Comparison of ENCODE assay signal across 1 cellular context in the genomic region with DNA sequence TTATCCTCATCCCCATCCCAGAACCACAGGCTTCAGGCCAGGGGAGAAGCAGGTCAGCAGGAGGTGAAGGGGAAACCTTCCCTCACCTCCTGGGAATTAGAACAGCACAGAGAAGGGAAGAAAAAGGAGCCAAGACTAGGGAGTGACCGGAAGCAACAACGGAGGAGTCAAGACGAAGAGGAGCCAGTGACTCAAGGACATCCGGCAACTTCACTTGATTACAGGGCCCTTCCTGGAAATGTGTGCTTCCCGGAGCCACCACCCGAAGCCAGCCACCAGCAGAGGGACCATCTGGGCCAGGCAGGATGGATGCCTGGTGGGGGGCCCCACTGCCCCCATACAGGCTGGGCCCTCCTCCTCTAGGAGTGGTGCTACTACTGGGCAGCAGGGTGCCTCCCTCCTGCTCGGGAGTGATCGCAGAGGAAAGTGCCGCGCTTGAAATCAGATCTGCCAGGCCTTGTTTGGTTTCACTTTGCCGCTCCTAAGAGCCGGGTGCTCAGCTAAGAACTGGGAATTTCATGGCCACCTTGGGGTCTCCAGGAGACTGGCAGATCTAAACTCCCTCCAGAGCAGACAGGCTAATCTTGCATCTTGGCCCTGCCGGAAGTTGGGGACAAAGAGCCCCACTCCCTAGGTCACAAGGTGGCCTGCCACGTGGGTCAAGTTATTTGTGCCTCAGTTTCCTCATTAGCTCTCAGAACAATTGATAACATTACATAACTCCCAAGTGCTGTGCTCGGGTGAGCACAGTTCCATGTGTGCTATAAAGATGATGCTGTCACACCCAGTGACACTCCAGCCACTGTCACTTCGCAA.
A peak's percentile ranks its signal among the peaks of the same experiment; 100 is the strongest.
TF ChIP-seq lines count a peak whose summit lies in the region.

No MANE protein-coding gene starts in this region.

TF ChIP-seq in HEK293, 187 proteins besides CTCF, POLR2A, EP300 and RAD21 (continued from another document and continues in another):
- TF ChIP-seq, protein P1, sequence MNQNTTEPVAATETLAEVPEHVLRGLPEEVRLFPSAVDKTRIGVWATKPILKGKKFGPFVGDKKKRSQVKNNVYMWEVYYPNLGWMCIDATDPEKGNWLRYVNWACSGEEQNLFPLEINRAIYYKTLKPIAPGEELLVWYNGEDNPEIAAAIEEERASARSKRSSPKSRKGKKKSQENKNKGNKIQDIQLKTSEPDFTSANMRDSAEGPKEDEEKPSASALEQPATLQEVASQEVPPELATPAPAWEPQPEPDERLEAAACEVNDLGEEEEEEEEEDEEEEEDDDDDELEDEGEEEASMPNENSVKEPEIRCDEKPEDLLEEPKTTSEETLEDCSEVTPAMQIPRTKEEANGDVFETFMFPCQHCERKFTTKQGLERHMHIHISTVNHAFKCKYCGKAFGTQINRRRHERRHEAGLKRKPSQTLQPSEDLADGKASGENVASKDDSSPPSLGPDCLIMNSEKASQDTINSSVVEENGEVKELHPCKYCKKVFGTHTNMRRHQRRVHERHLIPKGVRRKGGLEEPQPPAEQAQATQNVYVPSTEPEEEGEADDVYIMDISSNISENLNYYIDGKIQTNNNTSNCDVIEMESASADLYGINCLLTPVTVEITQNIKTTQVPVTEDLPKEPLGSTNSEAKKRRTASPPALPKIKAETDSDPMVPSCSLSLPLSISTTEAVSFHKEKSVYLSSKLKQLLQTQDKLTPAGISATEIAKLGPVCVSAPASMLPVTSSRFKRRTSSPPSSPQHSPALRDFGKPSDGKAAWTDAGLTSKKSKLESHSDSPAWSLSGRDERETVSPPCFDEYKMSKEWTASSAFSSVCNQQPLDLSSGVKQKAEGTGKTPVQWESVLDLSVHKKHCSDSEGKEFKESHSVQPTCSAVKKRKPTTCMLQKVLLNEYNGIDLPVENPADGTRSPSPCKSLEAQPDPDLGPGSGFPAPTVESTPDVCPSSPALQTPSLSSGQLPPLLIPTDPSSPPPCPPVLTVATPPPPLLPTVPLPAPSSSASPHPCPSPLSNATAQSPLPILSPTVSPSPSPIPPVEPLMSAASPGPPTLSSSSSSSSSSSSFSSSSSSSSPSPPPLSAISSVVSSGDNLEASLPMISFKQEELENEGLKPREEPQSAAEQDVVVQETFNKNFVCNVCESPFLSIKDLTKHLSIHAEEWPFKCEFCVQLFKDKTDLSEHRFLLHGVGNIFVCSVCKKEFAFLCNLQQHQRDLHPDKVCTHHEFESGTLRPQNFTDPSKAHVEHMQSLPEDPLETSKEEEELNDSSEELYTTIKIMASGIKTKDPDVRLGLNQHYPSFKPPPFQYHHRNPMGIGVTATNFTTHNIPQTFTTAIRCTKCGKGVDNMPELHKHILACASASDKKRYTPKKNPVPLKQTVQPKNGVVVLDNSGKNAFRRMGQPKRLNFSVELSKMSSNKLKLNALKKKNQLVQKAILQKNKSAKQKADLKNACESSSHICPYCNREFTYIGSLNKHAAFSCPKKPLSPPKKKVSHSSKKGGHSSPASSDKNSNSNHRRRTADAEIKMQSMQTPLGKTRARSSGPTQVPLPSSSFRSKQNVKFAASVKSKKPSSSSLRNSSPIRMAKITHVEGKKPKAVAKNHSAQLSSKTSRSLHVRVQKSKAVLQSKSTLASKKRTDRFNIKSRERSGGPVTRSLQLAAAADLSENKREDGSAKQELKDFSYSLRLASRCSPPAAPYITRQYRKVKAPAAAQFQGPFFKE (tag by site-specific recombination; IDR thresholded peaks at IDR 0.05; ENCODE audit: borderline replicate concordance): no peak
- TF ChIP-seq ZNF558 (tag by site-specific recombination; IDR thresholded peaks at IDR 0.05): no peak
- peak; percentile 64; the same call in 1 of the 2 replicates for TF ChIP-seq ZBTB8A (tag by site-specific recombination; IDR thresholded peaks at IDR 0.05)
- TF ChIP-seq SP2 (tag by site-specific recombination; IDR thresholded peaks at IDR 0.05): peak; percentile 51
- peak; percentile 86 for TF ChIP-seq ZNF335 (tag by site-specific recombination; conservative IDR thresholded peaks at IDR 0.05)
- TF ChIP-seq WT1 (tag by site-specific recombination; IDR thresholded peaks at IDR 0.05): peak; percentile 76
- TF ChIP-seq ZNF121 (tag by site-specific recombination; IDR thresholded peaks at IDR 0.05): no peak
- no peak for TF ChIP-seq ZNF549 (tag by site-specific recombination; IDR thresholded peaks at IDR 0.05)
- TF ChIP-seq ZNF610 (tag by site-specific recombination; IDR thresholded peaks at IDR 0.05; ENCODE audit: borderline replicate concordance): peak; percentile 83; the same call in 1 of the 2 replicates
- TF ChIP-seq, protein P2, sequence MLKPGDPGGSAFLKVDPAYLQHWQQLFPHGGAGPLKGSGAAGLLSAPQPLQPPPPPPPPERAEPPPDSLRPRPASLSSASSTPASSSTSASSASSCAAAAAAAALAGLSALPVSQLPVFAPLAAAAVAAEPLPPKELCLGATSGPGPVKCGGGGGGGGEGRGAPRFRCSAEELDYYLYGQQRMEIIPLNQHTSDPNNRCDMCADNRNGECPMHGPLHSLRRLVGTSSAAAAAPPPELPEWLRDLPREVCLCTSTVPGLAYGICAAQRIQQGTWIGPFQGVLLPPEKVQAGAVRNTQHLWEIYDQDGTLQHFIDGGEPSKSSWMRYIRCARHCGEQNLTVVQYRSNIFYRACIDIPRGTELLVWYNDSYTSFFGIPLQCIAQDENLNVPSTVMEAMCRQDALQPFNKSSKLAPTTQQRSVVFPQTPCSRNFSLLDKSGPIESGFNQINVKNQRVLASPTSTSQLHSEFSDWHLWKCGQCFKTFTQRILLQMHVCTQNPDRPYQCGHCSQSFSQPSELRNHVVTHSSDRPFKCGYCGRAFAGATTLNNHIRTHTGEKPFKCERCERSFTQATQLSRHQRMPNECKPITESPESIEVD (tag by site-specific recombination; IDR thresholded peaks at IDR 0.05): no peak
- TF ChIP-seq EGR2 (tag by site-specific recombination; IDR thresholded peaks at IDR 0.05; ENCODE audit: low read depth): no peak
- TF ChIP-seq, protein P3, sequence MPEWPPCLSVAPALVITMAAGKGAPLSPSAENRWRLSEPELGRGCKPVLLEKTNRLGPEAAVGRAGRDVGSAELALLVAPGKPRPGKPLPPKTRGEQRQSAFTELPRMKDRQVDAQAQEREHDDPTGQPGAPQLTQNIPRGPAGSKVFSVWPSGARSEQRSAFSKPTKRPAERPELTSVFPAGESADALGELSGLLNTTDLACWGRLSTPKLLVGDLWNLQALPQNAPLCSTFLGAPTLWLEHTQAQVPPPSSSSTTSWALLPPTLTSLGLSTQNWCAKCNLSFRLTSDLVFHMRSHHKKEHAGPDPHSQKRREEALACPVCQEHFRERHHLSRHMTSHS (tag by site-specific recombination; IDR thresholded peaks at IDR 0.05): no peak
- TF ChIP-seq ZBTB48 (tag by site-specific recombination; IDR thresholded peaks at IDR 0.05): peak; percentile 40; the same call in 1 of the 2 replicates
- TF ChIP-seq ZNF830 (tag by site-specific recombination; IDR thresholded peaks at IDR 0.05; ENCODE audit: low read depth): no peak
- no peak for TF ChIP-seq GLI2 (tag by site-specific recombination; IDR thresholded peaks at IDR 0.05; ENCODE audit: borderline replicate concordance, low read depth)
- TF ChIP-seq ZNF416 (tag by site-specific recombination; IDR thresholded peaks at IDR 0.05): no peak
- TF ChIP-seq, protein P4, sequence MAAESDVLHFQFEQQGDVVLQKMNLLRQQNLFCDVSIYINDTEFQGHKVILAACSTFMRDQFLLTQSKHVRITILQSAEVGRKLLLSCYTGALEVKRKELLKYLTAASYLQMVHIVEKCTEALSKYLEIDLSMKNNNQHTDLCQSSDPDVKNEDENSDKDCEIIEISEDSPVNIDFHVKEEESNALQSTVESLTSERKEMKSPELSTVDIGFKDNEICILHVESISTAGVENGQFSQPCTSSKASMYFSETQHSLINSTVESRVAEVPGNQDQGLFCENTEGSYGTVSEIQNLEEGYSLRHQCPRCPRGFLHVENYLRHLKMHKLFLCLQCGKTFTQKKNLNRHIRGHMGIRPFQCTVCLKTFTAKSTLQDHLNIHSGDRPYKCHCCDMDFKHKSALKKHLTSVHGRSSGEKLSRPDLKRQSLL (tag by site-specific recombination; IDR thresholded peaks at IDR 0.05): no peak
- no peak for TF ChIP-seq ZNF626 (tag by site-specific recombination; IDR thresholded peaks at IDR 0.05)
- TF ChIP-seq ZBTB21 (tag by site-specific recombination; IDR thresholded peaks at IDR 0.05): no peak
- TF ChIP-seq ZFP69B (tag by site-specific recombination; IDR thresholded peaks at IDR 0.05): peak; percentile 92
- no peak for TF ChIP-seq HOXA7 (CRISPR knock-in tag; IDR thresholded peaks at IDR 0.05; ENCODE audit: borderline replicate concordance)
- no peak; the same call in 1 of the 2 replicates for TF ChIP-seq ZNF324 (tag by site-specific recombination; IDR thresholded peaks at IDR 0.05)
- TF ChIP-seq ZNF529 (tag by site-specific recombination; IDR thresholded peaks at IDR 0.05; ENCODE audit: insufficient replicate concordance): no peak
- TF ChIP-seq, protein P5, sequence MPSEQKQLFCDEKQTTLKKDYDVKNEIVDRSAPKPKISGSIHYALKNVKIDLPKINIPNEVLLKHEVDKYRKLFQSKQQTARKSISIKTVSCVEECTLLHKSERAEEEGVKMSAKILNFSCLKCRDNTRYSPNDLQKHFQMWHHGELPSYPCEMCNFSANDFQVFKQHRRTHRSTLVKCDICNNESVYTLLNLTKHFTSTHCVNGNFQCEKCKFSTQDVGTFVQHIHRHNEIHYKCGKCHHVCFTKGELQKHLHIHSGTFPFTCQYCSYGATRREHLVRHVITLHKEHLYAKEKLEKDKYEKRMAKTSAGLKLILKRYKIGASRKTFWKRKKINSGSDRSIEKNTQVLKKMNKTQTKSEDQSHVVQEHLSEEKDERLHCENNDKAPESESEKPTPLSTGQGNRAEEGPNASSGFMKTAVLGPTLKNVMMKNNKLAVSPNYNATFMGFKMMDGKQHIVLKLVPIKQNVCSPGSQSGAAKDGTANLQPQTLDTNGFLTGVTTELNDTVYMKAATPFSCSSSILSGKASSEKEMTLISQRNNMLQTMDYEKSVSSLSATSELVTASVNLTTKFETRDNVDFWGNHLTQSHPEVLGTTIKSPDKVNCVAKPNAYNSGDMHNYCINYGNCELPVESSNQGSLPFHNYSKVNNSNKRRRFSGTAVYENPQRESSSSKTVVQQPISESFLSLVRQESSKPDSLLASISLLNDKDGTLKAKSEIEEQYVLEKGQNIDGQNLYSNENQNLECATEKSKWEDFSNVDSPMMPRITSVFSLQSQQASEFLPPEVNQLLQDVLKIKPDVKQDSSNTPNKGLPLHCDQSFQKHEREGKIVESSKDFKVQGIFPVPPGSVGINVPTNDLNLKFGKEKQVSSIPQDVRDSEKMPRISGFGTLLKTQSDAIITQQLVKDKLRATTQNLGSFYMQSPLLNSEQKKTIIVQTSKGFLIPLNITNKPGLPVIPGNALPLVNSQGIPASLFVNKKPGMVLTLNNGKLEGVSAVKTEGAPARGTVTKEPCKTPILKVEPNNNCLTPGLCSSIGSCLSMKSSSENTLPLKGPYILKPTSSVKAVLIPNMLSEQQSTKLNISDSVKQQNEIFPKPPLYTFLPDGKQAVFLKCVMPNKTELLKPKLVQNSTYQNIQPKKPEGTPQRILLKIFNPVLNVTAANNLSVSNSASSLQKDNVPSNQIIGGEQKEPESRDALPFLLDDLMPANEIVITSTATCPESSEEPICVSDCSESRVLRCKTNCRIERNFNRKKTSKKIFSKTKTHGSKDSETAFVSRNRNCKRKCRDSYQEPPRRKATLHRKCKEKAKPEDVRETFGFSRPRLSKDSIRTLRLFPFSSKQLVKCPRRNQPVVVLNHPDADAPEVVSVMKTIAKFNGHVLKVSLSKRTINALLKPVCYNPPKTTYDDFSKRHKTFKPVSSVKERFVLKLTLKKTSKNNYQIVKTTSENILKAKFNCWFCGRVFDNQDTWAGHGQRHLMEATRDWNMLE (tag by site-specific recombination; conservative IDR thresholded peaks at IDR 0.05; ENCODE audit: low read depth): peak; percentile 41; the same call in 1 of the 2 replicates
- no peak for TF ChIP-seq ZNF747 (tag by site-specific recombination; IDR thresholded peaks at IDR 0.05)
- TF ChIP-seq, protein P6, sequence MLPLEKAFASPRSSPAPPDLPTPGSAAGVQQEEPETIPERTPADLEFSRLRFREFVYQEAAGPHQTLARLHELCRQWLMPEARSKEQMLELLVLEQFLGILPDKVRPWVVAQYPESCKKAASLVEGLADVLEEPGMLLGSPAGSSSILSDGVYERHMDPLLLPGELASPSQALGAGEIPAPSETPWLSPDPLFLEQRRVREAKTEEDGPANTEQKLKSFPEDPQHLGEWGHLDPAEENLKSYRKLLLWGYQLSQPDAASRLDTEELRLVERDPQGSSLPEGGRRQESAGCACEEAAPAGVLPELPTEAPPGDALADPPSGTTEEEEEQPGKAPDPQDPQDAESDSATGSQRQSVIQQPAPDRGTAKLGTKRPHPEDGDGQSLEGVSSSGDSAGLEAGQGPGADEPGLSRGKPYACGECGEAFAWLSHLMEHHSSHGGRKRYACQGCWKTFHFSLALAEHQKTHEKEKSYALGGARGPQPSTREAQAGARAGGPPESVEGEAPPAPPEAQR (tag by site-specific recombination; IDR thresholded peaks at IDR 0.05): no peak
- TF ChIP-seq YY1 (tag by site-specific recombination; IDR thresholded peaks at IDR 0.05): no peak; the same call in 1 of the 2 replicates
- no peak for TF ChIP-seq ZNF701 (tag by site-specific recombination; IDR thresholded peaks at IDR 0.05)
- no peak for TF ChIP-seq ZNF146 (tag by site-specific recombination; IDR thresholded peaks at IDR 0.05)
- TF ChIP-seq ZNF629 (tag by site-specific recombination; IDR thresholded peaks at IDR 0.05): peak; percentile 32; the same call in 1 of the 2 replicates
- no peak for TF ChIP-seq ZBTB7A (tag by site-specific recombination; IDR thresholded peaks at IDR 0.05; ENCODE audit: low read depth)
- TF ChIP-seq ZNF600 (tag by site-specific recombination; IDR thresholded peaks at IDR 0.05): peak; percentile 80
- no peak for TF ChIP-seq ZEB2 (tag by site-specific recombination; IDR thresholded peaks at IDR 0.05)
- TF ChIP-seq ZNF341 (tag by site-specific recombination; IDR thresholded peaks at IDR 0.05; ENCODE audit: low read depth): peak; percentile 72
- TF ChIP-seq, protein P7, sequence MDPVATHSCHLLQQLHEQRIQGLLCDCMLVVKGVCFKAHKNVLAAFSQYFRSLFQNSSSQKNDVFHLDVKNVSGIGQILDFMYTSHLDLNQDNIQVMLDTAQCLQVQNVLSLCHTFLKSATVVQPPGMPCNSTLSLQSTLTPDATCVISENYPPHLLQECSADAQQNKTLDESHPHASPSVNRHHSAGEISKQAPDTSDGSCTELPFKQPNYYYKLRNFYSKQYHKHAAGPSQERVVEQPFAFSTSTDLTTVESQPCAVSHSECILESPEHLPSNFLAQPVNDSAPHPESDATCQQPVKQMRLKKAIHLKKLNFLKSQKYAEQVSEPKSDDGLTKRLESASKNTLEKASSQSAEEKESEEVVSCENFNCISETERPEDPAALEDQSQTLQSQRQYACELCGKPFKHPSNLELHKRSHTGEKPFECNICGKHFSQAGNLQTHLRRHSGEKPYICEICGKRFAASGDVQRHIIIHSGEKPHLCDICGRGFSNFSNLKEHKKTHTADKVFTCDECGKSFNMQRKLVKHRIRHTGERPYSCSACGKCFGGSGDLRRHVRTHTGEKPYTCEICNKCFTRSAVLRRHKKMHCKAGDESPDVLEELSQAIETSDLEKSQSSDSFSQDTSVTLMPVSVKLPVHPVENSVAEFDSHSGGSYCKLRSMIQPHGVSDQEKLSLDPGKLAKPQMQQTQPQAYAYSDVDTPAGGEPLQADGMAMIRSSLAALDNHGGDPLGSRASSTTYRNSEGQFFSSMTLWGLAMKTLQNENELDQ (tag by site-specific recombination; IDR thresholded peaks at IDR 0.05; ENCODE audit: low read depth): no peak
